In the genomic region with DNA sequence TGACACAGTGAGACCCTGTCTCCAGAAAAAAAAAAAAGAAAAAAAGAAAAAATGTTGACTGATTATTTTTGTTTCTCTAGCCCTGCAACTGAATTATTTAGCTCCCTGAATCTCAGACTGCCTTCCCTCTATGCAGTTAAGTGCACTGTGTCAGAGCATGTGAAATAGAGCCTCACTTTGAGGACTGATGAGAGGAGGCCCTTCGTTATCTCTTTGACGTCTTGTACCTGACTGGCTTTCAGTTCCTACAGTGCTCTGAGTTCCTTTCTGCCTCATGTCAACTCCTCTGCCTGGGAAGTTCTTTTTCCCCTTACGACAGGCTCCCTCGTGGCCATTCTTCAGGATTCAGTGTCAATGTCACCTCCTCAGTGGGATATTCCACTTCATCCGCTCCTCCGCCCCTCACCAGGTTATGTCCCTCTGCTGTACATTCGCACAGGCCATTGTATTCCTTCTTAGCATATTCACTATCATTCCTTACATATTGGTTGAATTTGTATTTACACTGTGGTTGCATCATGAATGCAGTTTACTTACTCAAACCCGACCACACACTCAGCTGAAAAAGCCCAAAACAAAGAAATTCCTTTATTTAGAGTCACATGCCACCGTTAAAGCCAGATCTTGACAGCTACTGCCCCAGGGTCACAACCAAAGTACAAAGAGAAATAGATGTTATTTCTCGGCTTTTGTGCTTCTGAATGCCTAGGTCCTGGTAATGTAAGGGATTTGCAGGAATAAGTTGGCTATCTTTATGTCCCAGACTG, we compare ENCODE assay signal across 1 cellular context.
TF ChIP-seq lines count a peak whose summit lies in the region.

No MANE protein-coding gene starts in this region.

TF ChIP-seq in IMR-90, 13 proteins besides CTCF, POLR2A, EP300 and RAD21 (continued from another document):
- TF ChIP-seq FOS (IDR thresholded peaks at IDR 0.05; ENCODE audit: low read depth, low read length): 0 out of 2 replicates have a peak, but pooled peaks have one; percentile 5
- TF ChIP-seq CHD1 (IDR thresholded peaks at IDR 0.05; ENCODE audit: low read depth, low read length): no peak
- no peak for TF ChIP-seq NFE2L2 (IDR thresholded peaks at IDR 0.05; ENCODE audit: low read depth, low read length)
- peak; percentile 91 for TF ChIP-seq CEBPB (IDR thresholded peaks at IDR 0.05; ENCODE audit: low read depth, low read length)
- peak; percentile 81 for TF ChIP-seq BHLHE40 (IDR thresholded peaks at IDR 0.05; ENCODE audit: low read depth, low read length)
- TF ChIP-seq MAFK (IDR thresholded peaks at IDR 0.05; ENCODE audit: low read depth, low read length): 0 out of 2 replicates have a peak, but pooled peaks have one; percentile 9
- TF ChIP-seq ELK1 (IDR thresholded peaks at IDR 0.05; ENCODE audit: borderline replicate concordance, low read depth, low read length): no peak
TF ChIP-seq in IMR-90: peak in this region for 5.
